In the genomic region with DNA sequence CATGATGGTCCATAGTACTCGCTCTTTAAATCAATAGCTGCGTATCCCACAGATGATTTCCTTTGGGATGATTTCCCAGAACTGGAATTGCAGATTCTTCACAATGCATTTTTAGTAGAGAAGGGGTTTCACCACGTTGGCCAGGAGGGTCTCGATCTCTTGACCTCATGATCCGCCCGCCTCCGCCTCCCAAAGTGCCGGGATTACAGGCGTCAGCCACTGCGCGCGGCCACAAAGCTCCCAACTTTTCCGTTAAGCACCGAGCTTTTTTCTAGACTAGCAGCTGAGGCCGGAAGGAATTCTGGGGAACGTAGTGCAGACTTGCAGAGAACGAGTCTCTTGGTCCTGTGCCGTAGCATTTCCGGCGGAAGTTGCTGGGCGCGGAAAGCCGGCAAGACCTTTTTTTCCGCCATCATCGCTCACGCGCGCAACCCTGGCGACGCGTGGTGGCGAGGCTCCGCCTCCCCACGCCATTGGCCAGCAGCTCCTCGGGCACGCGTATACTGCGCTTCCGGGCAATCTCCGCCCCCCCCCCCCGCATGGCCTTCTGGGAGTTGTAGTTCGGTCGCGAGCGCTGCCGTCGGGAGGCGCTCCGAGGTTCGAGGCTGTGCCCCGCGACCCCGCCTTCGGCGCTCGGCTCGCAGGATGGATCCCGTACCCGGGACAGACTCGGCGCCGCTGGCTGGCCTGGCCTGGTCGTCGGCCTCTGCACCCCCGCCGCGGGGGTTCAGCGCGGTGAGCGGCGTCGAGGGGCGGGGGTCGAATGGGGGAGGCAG, we compare ENCODE assay signal across 1 cellular context.
A peak's percentile ranks its signal among the peaks of the same experiment; 100 is the strongest.
TF ChIP-seq lines count a peak whose summit lies in the region.

A gene (plus strand): TSS at position 557 of the 776 bp plus-strand sequence. CDS start 89 bp downstream, at position 646.

TF ChIP-seq in K562, 482 proteins besides CTCF, POLR2A, EP300 and RAD21 (continued from another document and continues in another):
- TF ChIP-seq HMG20B (CRISPR knock-in tag; IDR thresholded peaks at IDR 0.05) (no peak), ARNT (IDR thresholded peaks at IDR 0.05) (peak in 1 of 2 experiments; percentile 86; a peak in 1 of 4 replicates), MXI1 (IDR thresholded peaks at IDR 0.05; ENCODE audit: low read depth, low read length) (peak; percentile 75), KAT7 (CRISPR knock-in tag; IDR thresholded peaks at IDR 0.05; ENCODE audit: borderline replicate concordance) (0 out of 2 replicates have a peak, but pooled peaks have one; percentile 76), POLR2AphosphoS2 (IDR thresholded peaks at IDR 0.05; ENCODE audit: low read length) (peak; percentile 98), CREBBP (IDR thresholded peaks at IDR 0.05; ENCODE audit: low read depth, low read length) (no peak), SAP30 (IDR thresholded peaks at IDR 0.05; ENCODE audit: borderline replicate concordance, insufficient read depth, low read depth, low read length, poor library complexity, severe bottlenecking) (peak; percentile 40), HDGF (IDR thresholded peaks at IDR 0.05) (no peak), ZFP36 (IDR thresholded peaks at IDR 0.05; ENCODE audit: low read depth, low read length, partially characterized antibody) (peak; percentile 96), SETDB1 (IDR thresholded peaks at IDR 0.05; ENCODE audit: low read length) (peak; percentile 48), CXXC5 (CRISPR knock-in tag; IDR thresholded peaks at IDR 0.05) (peak; percentile 95), MAFF (IDR thresholded peaks at IDR 0.05; ENCODE audit: low read length) (no peak), TAF7 (tag; IDR thresholded peaks at IDR 0.05) (no peak), CREM (IDR thresholded peaks at IDR 0.05; ENCODE audit: low read depth) (peak; percentile 95), POLR2H (tag; IDR thresholded peaks at IDR 0.05; ENCODE audit: low read depth) (peak; percentile 82), ZNF146 (CRISPR knock-in tag; IDR thresholded peaks at IDR 0.05; ENCODE audit: unreplicated experiment) (no peak), TAF1 (IDR thresholded peaks at IDR 0.05; ENCODE audit: control insufficient read depth, extremely low read depth, insufficient read depth, low read length, severe bottlenecking) (peak; percentile 42), SMAD4 (CRISPR knock-in tag; conservative IDR thresholded peaks at IDR 0.05) (0 out of 2 replicates have a peak, but pooled peaks have one; percentile 51), ARID2 (IDR thresholded peaks at IDR 0.05) (no peak), ATF7 (IDR thresholded peaks at IDR 0.05) (peak; percentile 91), NCOA6 (IDR thresholded peaks at IDR 0.05) (peak; percentile 99), ZNF431 (CRISPR knock-in tag; IDR thresholded peaks at IDR 0.05) (no peak), SRSF3 (IDR thresholded peaks at IDR 0.05; ENCODE audit: insufficient read depth, low read length) (no peak), ZNF507 (tag; conservative IDR thresholded peaks at IDR 0.05) (no peak), POLR2G (IDR thresholded peaks at IDR 0.05; ENCODE audit: low read depth, low read length) (peak; percentile 75), KLF13 (tag; IDR thresholded peaks at IDR 0.05; ENCODE audit: borderline replicate concordance, low read depth) (no peak), ETV6 (IDR thresholded peaks at IDR 0.05; ENCODE audit: borderline replicate concordance in 1 of 2, low read depth in 2 of 2, low read length in 1 of 2) (no peak), ETV6 (CRISPR knock-in tag; IDR thresholded peaks at IDR 0.05; ENCODE audit: borderline replicate concordance) (no peak)
- TF ChIP-seq, protein P1, sequence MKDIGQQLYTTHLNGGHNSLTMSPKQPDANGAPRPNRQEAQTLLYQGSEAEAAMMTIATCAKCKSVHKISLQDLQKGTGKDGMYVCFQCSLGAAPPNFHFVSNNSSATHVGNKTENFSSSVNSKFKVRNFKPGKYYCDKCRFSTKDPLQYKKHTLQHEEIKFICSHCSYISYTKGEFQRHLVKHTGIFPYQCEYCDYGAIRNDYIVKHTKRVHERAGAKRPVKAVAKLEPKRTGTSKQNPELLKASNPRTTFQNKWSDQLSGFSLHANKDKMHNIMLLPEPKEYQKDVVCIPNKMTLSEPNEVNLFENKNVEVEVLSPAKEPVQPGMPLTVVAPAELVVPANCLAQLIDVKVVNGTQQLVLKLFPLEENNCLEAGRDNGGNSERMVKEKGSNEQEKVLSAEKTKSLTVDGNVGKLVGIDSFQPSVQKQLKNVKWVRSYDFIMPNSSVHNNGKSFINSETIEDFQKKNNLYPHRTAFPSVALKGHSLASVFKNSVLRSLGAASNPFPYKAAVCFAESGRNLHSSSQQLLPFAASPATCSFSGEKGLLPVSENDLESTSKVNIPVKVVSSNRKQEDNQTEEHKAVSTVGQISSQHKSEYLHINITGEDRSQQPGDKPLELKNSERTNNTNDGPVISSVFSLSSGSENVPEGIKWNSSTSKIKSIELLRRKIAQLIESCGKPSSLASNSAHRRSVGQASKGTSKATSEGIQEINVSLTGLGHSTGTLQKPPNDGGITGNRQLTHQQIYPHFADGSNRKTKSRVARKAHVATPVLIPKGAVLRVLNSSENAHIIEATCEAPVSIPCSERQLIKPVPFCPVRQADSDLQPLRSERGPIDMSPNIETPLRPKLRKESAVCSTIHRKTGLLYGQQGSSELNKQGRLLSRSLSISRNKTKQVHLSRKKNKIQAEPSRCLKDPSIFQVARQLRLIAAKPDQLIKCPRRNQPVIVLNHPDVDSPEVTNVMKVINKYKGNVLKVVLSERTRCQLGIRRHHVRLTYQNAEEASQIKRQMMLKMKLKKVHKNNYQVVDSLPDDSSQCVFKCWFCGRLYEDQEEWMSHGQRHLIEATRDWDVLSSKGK (CRISPR knock-in tag; IDR thresholded peaks at IDR 0.05), result no peak
- TF ChIP-seq, protein P2, sequence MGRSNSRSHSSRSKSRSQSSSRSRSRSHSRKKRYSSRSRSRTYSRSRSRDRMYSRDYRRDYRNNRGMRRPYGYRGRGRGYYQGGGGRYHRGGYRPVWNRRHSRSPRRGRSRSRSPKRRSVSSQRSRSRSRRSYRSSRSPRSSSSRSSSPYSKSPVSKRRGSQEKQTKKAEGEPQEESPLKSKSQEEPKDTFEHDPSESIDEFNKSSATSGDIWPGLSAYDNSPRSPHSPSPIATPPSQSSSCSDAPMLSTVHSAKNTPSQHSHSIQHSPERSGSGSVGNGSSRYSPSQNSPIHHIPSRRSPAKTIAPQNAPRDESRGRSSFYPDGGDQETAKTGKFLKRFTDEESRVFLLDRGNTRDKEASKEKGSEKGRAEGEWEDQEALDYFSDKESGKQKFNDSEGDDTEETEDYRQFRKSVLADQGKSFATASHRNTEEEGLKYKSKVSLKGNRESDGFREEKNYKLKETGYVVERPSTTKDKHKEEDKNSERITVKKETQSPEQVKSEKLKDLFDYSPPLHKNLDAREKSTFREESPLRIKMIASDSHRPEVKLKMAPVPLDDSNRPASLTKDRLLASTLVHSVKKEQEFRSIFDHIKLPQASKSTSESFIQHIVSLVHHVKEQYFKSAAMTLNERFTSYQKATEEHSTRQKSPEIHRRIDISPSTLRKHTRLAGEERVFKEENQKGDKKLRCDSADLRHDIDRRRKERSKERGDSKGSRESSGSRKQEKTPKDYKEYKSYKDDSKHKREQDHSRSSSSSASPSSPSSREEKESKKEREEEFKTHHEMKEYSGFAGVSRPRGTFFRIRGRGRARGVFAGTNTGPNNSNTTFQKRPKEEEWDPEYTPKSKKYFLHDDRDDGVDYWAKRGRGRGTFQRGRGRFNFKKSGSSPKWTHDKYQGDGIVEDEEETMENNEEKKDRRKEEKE (IDR thresholded peaks at IDR 0.05; ENCODE audit: borderline replicate concordance in 1 of 2, control insufficient read depth in 1 of 2, low read depth in 2 of 2, low read length in 1 of 2), result 0 out of 4 replicates have a peak, but pooled peaks of 1 of the 2 experiments have one; percentile 81
- TF ChIP-seq, protein P3, sequence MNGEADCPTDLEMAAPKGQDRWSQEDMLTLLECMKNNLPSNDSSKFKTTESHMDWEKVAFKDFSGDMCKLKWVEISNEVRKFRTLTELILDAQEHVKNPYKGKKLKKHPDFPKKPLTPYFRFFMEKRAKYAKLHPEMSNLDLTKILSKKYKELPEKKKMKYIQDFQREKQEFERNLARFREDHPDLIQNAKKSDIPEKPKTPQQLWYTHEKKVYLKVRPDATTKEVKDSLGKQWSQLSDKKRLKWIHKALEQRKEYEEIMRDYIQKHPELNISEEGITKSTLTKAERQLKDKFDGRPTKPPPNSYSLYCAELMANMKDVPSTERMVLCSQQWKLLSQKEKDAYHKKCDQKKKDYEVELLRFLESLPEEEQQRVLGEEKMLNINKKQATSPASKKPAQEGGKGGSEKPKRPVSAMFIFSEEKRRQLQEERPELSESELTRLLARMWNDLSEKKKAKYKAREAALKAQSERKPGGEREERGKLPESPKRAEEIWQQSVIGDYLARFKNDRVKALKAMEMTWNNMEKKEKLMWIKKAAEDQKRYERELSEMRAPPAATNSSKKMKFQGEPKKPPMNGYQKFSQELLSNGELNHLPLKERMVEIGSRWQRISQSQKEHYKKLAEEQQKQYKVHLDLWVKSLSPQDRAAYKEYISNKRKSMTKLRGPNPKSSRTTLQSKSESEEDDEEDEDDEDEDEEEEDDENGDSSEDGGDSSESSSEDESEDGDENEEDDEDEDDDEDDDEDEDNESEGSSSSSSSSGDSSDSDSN (IDR thresholded peaks at IDR 0.05; ENCODE audit: borderline replicate concordance in 1 of 2, low read depth in 2 of 2, low read length in 2 of 2), result 0 out of 4 replicates have a peak, but pooled peaks of 1 of the 2 experiments have one; percentile 14
- TF ChIP-seq, protein P4, sequence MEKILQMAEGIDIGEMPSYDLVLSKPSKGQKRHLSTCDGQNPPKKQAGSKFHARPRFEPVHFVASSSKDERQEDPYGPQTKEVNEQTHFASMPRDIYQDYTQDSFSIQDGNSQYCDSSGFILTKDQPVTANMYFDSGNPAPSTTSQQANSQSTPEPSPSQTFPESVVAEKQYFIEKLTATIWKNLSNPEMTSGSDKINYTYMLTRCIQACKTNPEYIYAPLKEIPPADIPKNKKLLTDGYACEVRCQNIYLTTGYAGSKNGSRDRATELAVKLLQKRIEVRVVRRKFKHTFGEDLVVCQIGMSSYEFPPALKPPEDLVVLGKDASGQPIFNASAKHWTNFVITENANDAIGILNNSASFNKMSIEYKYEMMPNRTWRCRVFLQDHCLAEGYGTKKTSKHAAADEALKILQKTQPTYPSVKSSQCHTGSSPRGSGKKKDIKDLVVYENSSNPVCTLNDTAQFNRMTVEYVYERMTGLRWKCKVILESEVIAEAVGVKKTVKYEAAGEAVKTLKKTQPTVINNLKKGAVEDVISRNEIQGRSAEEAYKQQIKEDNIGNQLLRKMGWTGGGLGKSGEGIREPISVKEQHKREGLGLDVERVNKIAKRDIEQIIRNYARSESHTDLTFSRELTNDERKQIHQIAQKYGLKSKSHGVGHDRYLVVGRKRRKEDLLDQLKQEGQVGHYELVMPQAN (IDR thresholded peaks at IDR 0.05; ENCODE audit: borderline replicate concordance), result 0 out of 2 replicates have a peak, but pooled peaks have one; percentile 26
- TF ChIP-seq, protein P5, sequence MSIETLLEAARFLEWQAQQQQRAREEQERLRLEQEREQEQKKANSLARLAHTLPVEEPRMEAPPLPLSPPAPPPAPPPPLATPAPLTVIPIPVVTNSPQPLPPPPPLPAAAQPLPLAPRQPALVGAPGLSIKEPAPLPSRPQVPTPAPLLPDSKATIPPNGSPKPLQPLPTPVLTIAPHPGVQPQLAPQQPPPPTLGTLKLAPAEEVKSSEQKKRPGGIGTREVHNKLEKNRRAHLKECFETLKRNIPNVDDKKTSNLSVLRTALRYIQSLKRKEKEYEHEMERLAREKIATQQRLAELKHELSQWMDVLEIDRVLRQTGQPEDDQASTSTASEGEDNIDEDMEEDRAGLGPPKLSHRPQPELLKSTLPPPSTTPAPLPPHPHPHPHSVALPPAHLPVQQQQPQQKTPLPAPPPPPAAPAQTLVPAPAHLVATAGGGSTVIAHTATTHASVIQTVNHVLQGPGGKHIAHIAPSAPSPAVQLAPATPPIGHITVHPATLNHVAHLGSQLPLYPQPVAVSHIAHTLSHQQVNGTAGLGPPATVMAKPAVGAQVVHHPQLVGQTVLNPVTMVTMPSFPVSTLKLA (conservative IDR thresholded peaks at IDR 0.05), result peak; percentile 94 to 96
- TF ChIP-seq, protein P6, sequence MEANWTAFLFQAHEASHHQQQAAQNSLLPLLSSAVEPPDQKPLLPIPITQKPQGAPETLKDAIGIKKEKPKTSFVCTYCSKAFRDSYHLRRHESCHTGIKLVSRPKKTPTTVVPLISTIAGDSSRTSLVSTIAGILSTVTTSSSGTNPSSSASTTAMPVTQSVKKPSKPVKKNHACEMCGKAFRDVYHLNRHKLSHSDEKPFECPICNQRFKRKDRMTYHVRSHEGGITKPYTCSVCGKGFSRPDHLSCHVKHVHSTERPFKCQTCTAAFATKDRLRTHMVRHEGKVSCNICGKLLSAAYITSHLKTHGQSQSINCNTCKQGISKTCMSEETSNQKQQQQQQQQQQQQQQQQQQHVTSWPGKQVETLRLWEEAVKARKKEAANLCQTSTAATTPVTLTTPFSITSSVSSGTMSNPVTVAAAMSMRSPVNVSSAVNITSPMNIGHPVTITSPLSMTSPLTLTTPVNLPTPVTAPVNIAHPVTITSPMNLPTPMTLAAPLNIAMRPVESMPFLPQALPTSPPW (CRISPR knock-in tag; IDR thresholded peaks at IDR 0.05), result peak; percentile 98
- TF ChIP-seq, protein P7, sequence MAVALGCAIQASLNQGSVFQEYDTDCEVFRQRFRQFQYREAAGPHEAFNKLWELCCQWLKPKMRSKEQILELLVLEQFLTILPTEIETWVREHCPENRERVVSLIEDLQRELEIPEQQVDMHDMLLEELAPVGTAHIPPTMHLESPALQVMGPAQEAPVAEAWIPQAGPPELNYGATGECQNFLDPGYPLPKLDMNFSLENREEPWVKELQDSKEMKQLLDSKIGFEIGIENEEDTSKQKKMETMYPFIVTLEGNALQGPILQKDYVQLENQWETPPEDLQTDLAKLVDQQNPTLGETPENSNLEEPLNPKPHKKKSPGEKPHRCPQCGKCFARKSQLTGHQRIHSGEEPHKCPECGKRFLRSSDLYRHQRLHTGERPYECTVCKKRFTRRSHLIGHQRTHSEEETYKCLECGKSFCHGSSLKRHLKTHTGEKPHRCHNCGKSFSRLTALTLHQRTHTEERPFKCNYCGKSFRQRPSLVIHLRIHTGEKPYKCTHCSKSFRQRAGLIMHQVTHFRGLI (CRISPR knock-in tag; IDR thresholded peaks at IDR 0.05), result no peak
- TF ChIP-seq, protein P8, sequence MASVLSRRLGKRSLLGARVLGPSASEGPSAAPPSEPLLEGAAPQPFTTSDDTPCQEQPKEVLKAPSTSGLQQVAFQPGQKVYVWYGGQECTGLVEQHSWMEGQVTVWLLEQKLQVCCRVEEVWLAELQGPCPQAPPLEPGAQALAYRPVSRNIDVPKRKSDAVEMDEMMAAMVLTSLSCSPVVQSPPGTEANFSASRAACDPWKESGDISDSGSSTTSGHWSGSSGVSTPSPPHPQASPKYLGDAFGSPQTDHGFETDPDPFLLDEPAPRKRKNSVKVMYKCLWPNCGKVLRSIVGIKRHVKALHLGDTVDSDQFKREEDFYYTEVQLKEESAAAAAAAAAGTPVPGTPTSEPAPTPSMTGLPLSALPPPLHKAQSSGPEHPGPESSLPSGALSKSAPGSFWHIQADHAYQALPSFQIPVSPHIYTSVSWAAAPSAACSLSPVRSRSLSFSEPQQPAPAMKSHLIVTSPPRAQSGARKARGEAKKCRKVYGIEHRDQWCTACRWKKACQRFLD (CRISPR knock-in tag; IDR thresholded peaks at IDR 0.05), result peak; percentile 95
- TF ChIP-seq, protein P9, sequence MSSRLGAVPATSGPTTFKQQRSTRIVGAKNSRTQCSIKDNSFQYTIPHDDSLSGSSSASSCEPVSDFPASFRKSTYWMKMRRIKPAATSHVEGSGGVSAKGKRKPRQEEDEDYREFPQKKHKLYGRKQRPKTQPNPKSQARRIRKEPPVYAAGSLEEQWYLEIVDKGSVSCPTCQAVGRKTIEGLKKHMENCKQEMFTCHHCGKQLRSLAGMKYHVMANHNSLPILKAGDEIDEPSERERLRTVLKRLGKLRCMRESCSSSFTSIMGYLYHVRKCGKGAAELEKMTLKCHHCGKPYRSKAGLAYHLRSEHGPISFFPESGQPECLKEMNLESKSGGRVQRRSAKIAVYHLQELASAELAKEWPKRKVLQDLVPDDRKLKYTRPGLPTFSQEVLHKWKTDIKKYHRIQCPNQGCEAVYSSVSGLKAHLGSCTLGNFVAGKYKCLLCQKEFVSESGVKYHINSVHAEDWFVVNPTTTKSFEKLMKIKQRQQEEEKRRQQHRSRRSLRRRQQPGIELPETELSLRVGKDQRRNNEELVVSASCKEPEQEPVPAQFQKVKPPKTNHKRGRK (tag; IDR thresholded peaks at IDR 0.05), result no peak
